ENCODE assay signal across 9 cellular contexts in the genomic region with DNA sequence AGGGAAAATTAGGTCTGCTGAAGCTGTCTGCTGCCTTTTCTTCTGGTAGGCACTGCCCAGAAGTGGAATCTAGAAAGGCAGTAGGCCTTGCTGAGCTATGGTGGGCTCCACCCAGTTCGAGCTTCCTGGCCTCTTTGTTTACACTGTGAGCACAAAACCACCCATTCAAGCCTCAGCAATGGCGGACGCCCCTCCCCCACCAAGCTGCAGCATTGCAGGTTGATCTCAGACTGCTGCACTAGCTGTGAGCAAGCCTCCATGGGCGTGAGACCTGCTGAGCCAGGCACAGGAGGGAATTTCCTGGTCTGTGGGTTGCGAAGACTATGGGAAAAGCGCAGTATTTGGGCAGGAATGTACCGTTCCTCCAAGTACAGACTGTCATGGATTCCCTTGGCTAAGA. TPM values are rescaled to one million over a fixed set of nuclear protein-coding genes. Genes with fewer than 3 reads are reported as not detected.
DNase-seq lines count a peak whose midpoint lies in the region; ATAC-seq and TF ChIP-seq lines count a peak whose summit lies in the region.
"Had no signal": no experiment of that assay in that cellular context is flagged by ENCODE, and none has a peak within 500 bp of the region (broad histone marks: within the 10 kb centered on the region; RNA-seq: fewer than 3 reads in every experiment).

No MANE protein-coding gene starts in this region.

- H4K8ac ChIP-seq in H9 (replicated peaks; ENCODE audit: insufficient read length, low read depth, low read length) (no peak overlapping the region), trophoblast cell (ENCODE audit: low read depth, low read length) (no peak overlapping the region)

- H3K4me3 Mint-ChIP-seq in H9 = peak overlapping the region; percentile 3 to 14; a peak in 2 of 5 replicates
- no peak overlapping the region for H3K4me3 Mint-ChIP-seq in activated CD4-positive, alpha-beta T cell treated with anti-CD3 and anti-CD28 coated beads, Interleukin-2, amount 10 ng/mL, durations not matched to agents 7 days and 5 days

- H2BK15ac ChIP-seq in H9 (ENCODE audit: low read depth, low read length) = no peak overlapping the region

- no peak for ATAC-seq in GM19455 (IDR thresholded peaks at IDR 0.05; ENCODE audit: unreplicated experiment)
- no peak for ATAC-seq in HG02623 (IDR thresholded peaks at IDR 0.05; ENCODE audit: unreplicated experiment)

- no peak overlapping the region for H4K5ac ChIP-seq in H9 (ENCODE audit: insufficient read length, low read depth, low read length)

- H2BK5ac ChIP-seq in H9 (ENCODE audit: insufficient read length, low read length) (no peak overlapping the region), trophoblast cell (ENCODE audit: low read depth, low read length, poor library complexity) (no peak overlapping the region)

- H3K9me3 ChIP-seq in H9 (ENCODE audit: control insufficient read depth, low read depth, low read length) (no peaks in the 10 kb centered on the region), trophoblast cell (ENCODE audit: insufficient read depth, low read depth, low read length) (peaks cover 2% of the 10 kb centered on the region)

- H3K27ac Mint-ChIP-seq in H9 = peak overlapping the region; percentile 53 to 90 (median 75); a peak in 5 of 7 replicates
- H3K27ac Mint-ChIP-seq in activated CD4-positive, alpha-beta T cell treated with anti-CD3 and anti-CD28 coated beads, Interleukin-2, amount 10 ng/mL, durations not matched to agents 7 days and 5 days = peak overlapping the region; percentile 84

- H3K14ac ChIP-seq in H9 (ENCODE audit: insufficient read depth, low read length) = peak overlapping the region; percentile 65
- H3K14ac ChIP-seq in trophoblast cell (ENCODE audit: low read length) = no peak overlapping the region

- POLR2A ChIA-PET in activated CD4-positive, alpha-beta T cell treated with anti-CD3 and anti-CD28 coated beads, Interleukin-2, amount 10 ng/mL, durations not matched to agents 7 days and 5 days (lab: Charles Lee) = no interaction called here

- no peak overlapping the region for H2AK5ac ChIP-seq in H9 (ENCODE audit: insufficient read length, low read length)
- no peak overlapping the region for H2AK5ac ChIP-seq in trophoblast cell (ENCODE audit: low read length)

- H3K36me3 Mint-ChIP-seq in H9 (ENCODE audit: insufficient read depth in 1 of 3, low read depth in 3 of 3) = peaks cover 27 to 37% (median 33%) of the 10 kb centered on the region in 3 experiments
- H3K36me3 Mint-ChIP-seq in activated CD4-positive, alpha-beta T cell treated with anti-CD3 and anti-CD28 coated beads, Interleukin-2, amount 10 ng/mL, durations not matched to agents 7 days and 5 days (ENCODE audit: low read depth) = peaks cover 42% of the 10 kb centered on the region

- WGBS in H9 (ENCODE audit: extremely low coverage, insufficient read length, low lambda C conversion rate) = no CpG with 5 or more reads among the region's 7 CpGs
- no CpG with 5 or more reads among the region's 7 CpGs for WGBS in trophoblast cell (ENCODE audit: extremely low coverage, insufficient coverage, insufficient read length)

- TF ChIP-seq CTCF in H9 (conservative IDR thresholded peaks at IDR 0.05) (no peak), choroid plexus epithelial cell (conservative IDR thresholded peaks at IDR 0.05; ENCODE audit: low read depth, low read length) (no peak)

- no peaks in the 10 kb centered on the region for H3K23me2 ChIP-seq in H9 (ENCODE audit: insufficient read length, low read depth, low read length, poor library complexity, severe bottlenecking)

- no peak overlapping the region for H3K23ac ChIP-seq in H9 (ENCODE audit: insufficient read length, low read depth, low read length)
- H3K23ac ChIP-seq in trophoblast cell (ENCODE audit: low read length) = no peak overlapping the region

- H3K4me1 ChIP-seq in H9 (ENCODE audit: insufficient read depth, low read length) (peaks cover 3% of the 10 kb centered on the region; the same call in 1 of the 2 replicates), trophoblast cell (ENCODE audit: control insufficient read depth in 1 of 2, insufficient read depth in 2 of 2, low read length in 2 of 2) (peaks cover 0 to 7% of the 10 kb centered on the region in 2 experiments)

- H3K79me2 ChIP-seq in H9 (ENCODE audit: insufficient read depth, low read length) (no peaks in the 10 kb centered on the region; the same call in 1 of the 2 replicates), trophoblast cell (ENCODE audit: control insufficient read depth, insufficient read depth, low read length, poor library complexity) (no peaks in the 10 kb centered on the region)

- H3T11ph ChIP-seq in H9 (ENCODE audit: low read length) = no peak overlapping the region

- H2BK12ac ChIP-seq in H9 (ENCODE audit: insufficient read length, low read depth, low read length) (no peak overlapping the region), trophoblast cell (ENCODE audit: low read length) (no peak overlapping the region)

- H3K18ac ChIP-seq in H9 (ENCODE audit: insufficient read length, low read depth, low read length) = peak overlapping the region; percentile 2
- H3K18ac ChIP-seq in trophoblast cell (ENCODE audit: low read length) = no peak overlapping the region

- no peaks in the 10 kb centered on the region for H3K36me3 ChIP-seq in trophoblast cell (ENCODE audit: control insufficient read depth in 1 of 2, insufficient read depth in 2 of 2, low read length in 2 of 2)

- no peak overlapping the region for H3K4me3 ChIP-seq in choroid plexus epithelial cell (ENCODE audit: low read depth, low read length)
- no peak overlapping the region for H3K4me3 ChIP-seq in trophoblast cell (ENCODE audit: low read depth, low read length)

- H4K91ac ChIP-seq in H9 (ENCODE audit: insufficient read length, low read depth, low read length) (no peak overlapping the region), trophoblast cell (ENCODE audit: low read depth, low read length) (no peak overlapping the region)

- H3K27ac ChIP-seq in H9 (ENCODE audit: insufficient read length, low read depth, low read length) (peak overlapping the region; percentile 50), trophoblast cell (ENCODE audit: low read depth, low read length) (no peak overlapping the region)
- H3K27ac ChIP-seq: KMS-11 had no signal

- H2BK120ac ChIP-seq in H9 (ENCODE audit: low read depth, low read length, poor library complexity, severe bottlenecking) (no peak overlapping the region), trophoblast cell (ENCODE audit: insufficient read depth, low read length, poor library complexity) (no peak overlapping the region)

- H4K20me1 ChIP-seq in H9 (ENCODE audit: control insufficient read depth, insufficient read depth, insufficient read length) = no peaks in the 10 kb centered on the region

- H3K56ac ChIP-seq in H9 (ENCODE audit: insufficient read length, low read depth, low read length) = no peak overlapping the region

- no peak overlapping the region for H3K4ac ChIP-seq in H9 (ENCODE audit: low read depth, low read length)
- no peak overlapping the region for H3K4ac ChIP-seq in trophoblast cell (ENCODE audit: low read depth, low read length)

- no peaks in the 10 kb centered on the region for H3K27me3 Mint-ChIP-seq in H9 (ENCODE audit: low read depth)
- no peaks in the 10 kb centered on the region for H3K27me3 Mint-ChIP-seq in activated CD4-positive, alpha-beta T cell treated with anti-CD3 and anti-CD28 coated beads, Interleukin-2, amount 10 ng/mL, durations not matched to agents 7 days and 5 days

- H3K79me1 ChIP-seq in H9 (ENCODE audit: insufficient read depth, low read depth, low read length, poor library complexity, severe bottlenecking) (no peaks in the 10 kb centered on the region), trophoblast cell (ENCODE audit: low read length) (no peaks in the 10 kb centered on the region)

- H3K9ac ChIP-seq in H9 (ENCODE audit: extremely low read depth, insufficient read length, low read length) (no peak overlapping the region), trophoblast cell (ENCODE audit: low read length) (peak overlapping the region; percentile 41)
- H3K9ac ChIP-seq: KMS-11 had no signal

- H3K4me2 ChIP-seq in H9 (ENCODE audit: insufficient read depth, insufficient read length, low read length) (peak overlapping the region; percentile 40), trophoblast cell (ENCODE audit: low read length) (no peak overlapping the region)
- H3K4me2 ChIP-seq: KMS-11 had no signal

- no peak overlapping the region for H2BK20ac ChIP-seq in H9 (ENCODE audit: low read depth, low read length, poor library complexity, severe bottlenecking)

- no peak overlapping the region for H4K12ac ChIP-seq in trophoblast cell (ENCODE audit: low read depth, low read length)

- H2AFZ ChIP-seq in H9 (ENCODE audit: low read length) = no peak overlapping the region
- no peak overlapping the region for H2AFZ ChIP-seq in trophoblast cell (ENCODE audit: insufficient read depth, low read length, poor library complexity)

- H3K9me3 Mint-ChIP-seq in H9 = peaks cover 0 to 25% of the 10 kb centered on the region in 2 experiments; a peak in 3 of 5 replicates
- H3K9me3 Mint-ChIP-seq in activated CD4-positive, alpha-beta T cell treated with anti-CD3 and anti-CD28 coated beads, Interleukin-2, amount 10 ng/mL, durations not matched to agents 7 days and 5 days = peaks cover 12% of the 10 kb centered on the region

- DNase-seq in H9 (peak; percentile 91), choroid plexus epithelial cell (ENCODE audit: low read depth) (peak; percentile 55), trophoblast cell (no peak), NOMO-1 treated with DMSO at 0.1 percent for 48 hours (lab: John Stamatoyannopoulos, UW; ENCODE audit: unreplicated experiment) (no peak), NAMALWA (ENCODE audit: low spot score) (no peak)
- peak; percentile 81 for DNase-seq in activated CD4-positive, alpha-beta T cell treated with anti-CD3 and anti-CD28 coated beads, Interleukin-2, amount 10 ng/mL, durations not matched to agents 7 days and 5 days

- H3K27me3 ChIP-seq in H9 (ENCODE audit: insufficient read depth, low read length) (no peaks in the 10 kb centered on the region), trophoblast cell (ENCODE audit: insufficient read depth, low read length) (no peaks in the 10 kb centered on the region)

- CTCF ChIA-PET in activated CD4-positive, alpha-beta T cell treated with anti-CD3 and anti-CD28 coated beads, Interleukin-2, amount 10 ng/mL, durations not matched to agents 7 days and 5 days (lab: Charles Lee) = interaction anchor here (0.9 kb wide), 1 partner anchor 13 kb away, joined by 3 read pairs; no protein-coding TSS in a partner anchor

- H3K4me1 Mint-ChIP-seq in H9 = peaks cover 23 to 27% of the 10 kb centered on the region in 2 experiments
- peaks cover 50% of the 10 kb centered on the region for H3K4me1 Mint-ChIP-seq in activated CD4-positive, alpha-beta T cell treated with anti-CD3 and anti-CD28 coated beads, Interleukin-2, amount 10 ng/mL, durations not matched to agents 7 days and 5 days

RNA-seq across cellular contexts. Expression of gene AGTPBP1, which starts 18.5 kb away (rescaled TPM):
- total RNA-seq in H9 (2021) = 53.1 and 53.3 TPM in 2 replicates
- total RNA-seq in activated CD4-positive, alpha-beta T cell treated with anti-CD3 and anti-CD28 coated beads, Interleukin-2, amount 10 ng/mL, durations not matched to agents 7 days and 5 days = 10 to 100 TPM; 35.2 to 37.2 TPM
- 10.8 and 11.1 TPM in 2 replicates for polyA plus RNA-seq in trophoblast cell (2013)

Comparison
In these comparisons a context has a peak if more than half of its experiments do, and no peak if none do; other contexts are left out.
1. DNase-seq: peak in H9 (single experiment), activated CD4-positive, alpha-beta T cell treated with anti-CD3 and anti-CD28 coated beads, Interleukin-2, amount 10 ng/mL, durations not matched to agents 7 days and 5 days (single experiment) and choroid plexus epithelial cell (single experiment); none in trophoblast cell (0 of 2), NOMO-1 treated with DMSO at 0.1 percent for 48 hours (single experiment) and NAMALWA (single experiment).